Comparison of ENCODE assay signal across 10 cellular contexts in the genomic region with DNA sequence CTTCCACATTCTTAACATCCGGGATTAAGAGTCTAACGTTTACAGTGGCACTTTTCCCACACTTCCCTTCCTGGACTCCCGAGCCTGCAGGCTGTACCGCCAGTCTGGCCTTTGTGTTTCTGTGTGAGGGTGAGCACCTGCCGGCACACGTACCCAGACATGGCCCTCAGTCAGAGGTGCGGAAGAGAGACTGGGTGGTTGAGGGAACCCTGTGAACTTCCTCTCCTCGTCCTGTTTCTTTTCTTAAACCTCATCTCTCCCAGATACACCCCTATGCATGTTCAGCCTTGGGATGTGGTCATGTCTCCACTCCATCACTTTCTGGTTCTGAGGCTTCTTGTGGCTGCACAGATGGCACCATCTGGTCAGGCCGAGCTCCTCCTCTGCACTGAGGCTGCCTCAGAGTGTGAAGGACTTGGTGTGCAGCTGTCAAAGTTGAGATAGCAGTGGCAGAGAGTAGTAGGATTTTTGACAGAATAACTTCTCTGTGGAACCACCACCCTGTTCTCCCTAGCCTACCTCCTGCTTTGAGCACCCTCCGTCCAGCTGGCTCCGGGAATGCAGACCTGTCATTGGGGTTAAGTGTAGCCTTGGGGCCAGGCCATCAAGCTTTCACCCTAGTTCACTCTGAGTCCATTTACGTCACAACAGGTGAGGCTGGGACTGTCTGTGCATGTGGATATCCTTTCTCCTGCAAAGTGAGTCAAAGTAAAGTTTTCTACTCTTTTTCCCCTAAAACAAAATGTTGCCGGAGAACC. TPM values are rescaled to one million over a fixed set of nuclear protein-coding genes. Genes with fewer than 3 reads are reported as not detected.
DNase-seq lines count a peak whose midpoint lies in the region; ATAC-seq, FAIRE-seq and TF ChIP-seq lines count a peak whose summit lies in the region.
"Had no signal": no experiment of that assay in that cellular context is flagged by ENCODE, and none has a peak within 500 bp of the region (broad histone marks: within the 10 kb centered on the region; RNA-seq: fewer than 3 reads in every experiment).

No MANE protein-coding gene starts in this region.

- no peak overlapping the region for H3K27ac ChIP-seq in astrocyte (ENCODE audit: low read depth, low read length)
- peak overlapping the region; percentile 19 for H3K27ac ChIP-seq in thymus (ENCODE audit: low read depth)

- no peaks in the 10 kb centered on the region for H3K79me2 ChIP-seq in astrocyte (ENCODE audit: insufficient read depth, low read length)

- H3K36me3 ChIP-seq in astrocyte (ENCODE audit: insufficient read depth, low read length), result no peaks in the 10 kb centered on the region
- H3K36me3 ChIP-seq in thymus (ENCODE audit: control insufficient read depth, insufficient read depth), result no peaks in the 10 kb centered on the region
- H3K36me3 ChIP-seq: MG63 had no signal

- peak; percentile 51 for ATAC-seq in activated naive CD8-positive, alpha-beta T cell treated with anti-CD3 and anti-CD28 coated beads, Interleukin-2, amount 10 ng/mL, durations not matched to agents 7 days and 5 days (ENCODE audit: low read depth)
- ATAC-seq in activated naive CD8-positive, alpha-beta T cell treated with anti-CD3 and anti-CD28 coated beads, Interleukin-2, amount 50 U/mL, for 24 hours, result no peak
- peak; percentile 45 for ATAC-seq in HG03135 (IDR thresholded peaks at IDR 0.05; ENCODE audit: unreplicated experiment)

- H3K4me1 Mint-ChIP-seq in activated naive CD8-positive, alpha-beta T cell treated with anti-CD3 and anti-CD28 coated beads, Interleukin-2, amount 10 ng/mL, durations not matched to agents 7 days and 5 days, result peaks cover 9% of the 10 kb centered on the region
- peaks cover 7% of the 10 kb centered on the region for H3K4me1 Mint-ChIP-seq in activated naive CD8-positive, alpha-beta T cell treated with anti-CD3 and anti-CD28 coated beads, Interleukin-2, amount 50 U/mL, for 24 hours
- H3K4me1 Mint-ChIP-seq in astrocyte (ENCODE audit: low read depth, unreplicated experiment), result peaks cover 12% of the 10 kb centered on the region

- no peak overlapping the region for H2AFZ ChIP-seq in astrocyte (ENCODE audit: low read depth, low read length)

- H3K9me3 Mint-ChIP-seq in activated naive CD8-positive, alpha-beta T cell treated with anti-CD3 and anti-CD28 coated beads, Interleukin-2, amount 10 ng/mL, durations not matched to agents 7 days and 5 days, result no peaks in the 10 kb centered on the region
- H3K9me3 Mint-ChIP-seq in activated naive CD8-positive, alpha-beta T cell treated with anti-CD3 and anti-CD28 coated beads, Interleukin-2, amount 50 U/mL, for 24 hours, result no peaks in the 10 kb centered on the region
- no peaks in the 10 kb centered on the region for H3K9me3 Mint-ChIP-seq in astrocyte (ENCODE audit: unreplicated experiment)

- no peak overlapping the region for H3K4me3 ChIP-seq in astrocyte (ENCODE audit: insufficient read depth, low read depth, low read length)
- H3K4me3 ChIP-seq in thymus (ENCODE audit: low read length), result no peak overlapping the region
- H3K4me3 ChIP-seq: MG63 had no signal

- H3K9ac ChIP-seq in astrocyte (ENCODE audit: low read length), result peak overlapping the region; percentile 3

- no peaks in the 10 kb centered on the region for H3K27me3 ChIP-seq in astrocyte (ENCODE audit: insufficient read depth, low read length)
- no peaks in the 10 kb centered on the region for H3K27me3 ChIP-seq in thymus (ENCODE audit: control insufficient read depth, insufficient read depth)
- H3K27me3 ChIP-seq: MG63 had no signal

- H3K4me1 ChIP-seq in astrocyte (ENCODE audit: insufficient read depth, low read length), result peaks cover 10% of the 10 kb centered on the region
- peaks cover 6% of the 10 kb centered on the region for H3K4me1 ChIP-seq in thymus (ENCODE audit: control insufficient read depth, insufficient read depth, low read length)

- TF ChIP-seq CTCF in astrocyte (IDR thresholded peaks at IDR 0.05; ENCODE audit: insufficient read depth, low read depth, low read length), result no peak

- no peaks in the 10 kb centered on the region for H3K27me3 Mint-ChIP-seq in activated naive CD8-positive, alpha-beta T cell treated with anti-CD3 and anti-CD28 coated beads, Interleukin-2, amount 10 ng/mL, durations not matched to agents 7 days and 5 days
- peaks cover 2% of the 10 kb centered on the region for H3K27me3 Mint-ChIP-seq in activated naive CD8-positive, alpha-beta T cell treated with anti-CD3 and anti-CD28 coated beads, Interleukin-2, amount 50 U/mL, for 24 hours
- H3K27me3 Mint-ChIP-seq in astrocyte (ENCODE audit: low read depth, unreplicated experiment), result peaks cover 11% of the 10 kb centered on the region

- H3K9me3 ChIP-seq in astrocyte (ENCODE audit: insufficient read depth, low read depth, low read length), result no peaks in the 10 kb centered on the region
- no peaks in the 10 kb centered on the region for H3K9me3 ChIP-seq in thymus (ENCODE audit: control insufficient read depth)
- H3K9me3 ChIP-seq: MG63 had no signal

- H4K20me1 ChIP-seq in astrocyte (ENCODE audit: insufficient read depth, low read length), result no peaks in the 10 kb centered on the region

- no peaks in the 10 kb centered on the region for H3K36me3 Mint-ChIP-seq in activated naive CD8-positive, alpha-beta T cell treated with anti-CD3 and anti-CD28 coated beads, Interleukin-2, amount 10 ng/mL, durations not matched to agents 7 days and 5 days
- H3K36me3 Mint-ChIP-seq in activated naive CD8-positive, alpha-beta T cell treated with anti-CD3 and anti-CD28 coated beads, Interleukin-2, amount 50 U/mL, for 24 hours (ENCODE audit: low read depth), result no peaks in the 10 kb centered on the region
- H3K36me3 Mint-ChIP-seq in astrocyte (ENCODE audit: low read depth, unreplicated experiment), result peaks cover 12% of the 10 kb centered on the region

- H3K27ac Mint-ChIP-seq in activated naive CD8-positive, alpha-beta T cell treated with anti-CD3 and anti-CD28 coated beads, Interleukin-2, amount 10 ng/mL, durations not matched to agents 7 days and 5 days, result no peak overlapping the region
- H3K27ac Mint-ChIP-seq in activated naive CD8-positive, alpha-beta T cell treated with anti-CD3 and anti-CD28 coated beads, Interleukin-2, amount 50 U/mL, for 24 hours, result no peak overlapping the region
- peak overlapping the region; percentile 77 for H3K27ac Mint-ChIP-seq in astrocyte (ENCODE audit: unreplicated experiment)

- 33% methylated on average over 13 of the region's 13 CpGs for WGBS in thymus

- FAIRE-seq in astrocyte (lab: Jason Lieb, UNC), result no peak
- FAIRE-seq: islet of Langerhans had no signal

- POLR2A ChIA-PET in activated naive CD8-positive, alpha-beta T cell treated with anti-CD3 and anti-CD28 coated beads, Interleukin-2, amount 10 ng/mL, durations not matched to agents 7 days and 5 days (lab: Charles Lee), result no interaction called here

- no peak for DNase-seq in activated naive CD8-positive, alpha-beta T cell treated with anti-CD3 and anti-CD28 coated beads, Interleukin-2, amount 10 ng/mL, durations not matched to agents 7 days and 5 days
- DNase-seq in activated naive CD8-positive, alpha-beta T cell treated with anti-CD3 and anti-CD28 coated beads, Interleukin-2, amount 50 U/mL, for 24 hours, result no peak
- DNase-seq in astrocyte (ENCODE audit: low read depth) (no peak), iPS-NIHi11 (ENCODE audit: low spot score) (no peak), hepatic stellate cell (ENCODE audit: low spot score) (no peak)
- DNase-seq in activated CD8-positive, alpha-beta memory T cell treated with anti-CD3 and anti-CD28 coated beads, Interleukin-2, amount 50 U/mL, for 4 hours, result no peak

- H3K4me3 Mint-ChIP-seq in activated naive CD8-positive, alpha-beta T cell treated with anti-CD3 and anti-CD28 coated beads, Interleukin-2, amount 10 ng/mL, durations not matched to agents 7 days and 5 days, result no peak overlapping the region
- H3K4me3 Mint-ChIP-seq in activated naive CD8-positive, alpha-beta T cell treated with anti-CD3 and anti-CD28 coated beads, Interleukin-2, amount 50 U/mL, for 24 hours, result no peak overlapping the region
- H3K4me3 Mint-ChIP-seq in astrocyte (ENCODE audit: unreplicated experiment), result no peak overlapping the region

- no peak overlapping the region for H3K4me2 ChIP-seq in astrocyte (ENCODE audit: low read length)

RNA-seq across cellular contexts. Expression of gene VASH2, which starts 31.4 kb away (rescaled TPM):
- under 1 TPM in 1 of 2 experiments, not detected in 1; 0.08 TPM for total RNA-seq in activated naive CD8-positive, alpha-beta T cell treated with anti-CD3 and anti-CD28 coated beads, Interleukin-2, amount 10 ng/mL, durations not matched to agents 7 days and 5 days
- 7.1 and 10.0 TPM in 2 replicates for total RNA-seq in astrocyte
- 0.82 TPM for polyA plus RNA-seq in thymus

RNA-seq across cellular contexts. Expression of gene ANGEL2, which starts 33.9 kb away (rescaled TPM):
- total RNA-seq in activated naive CD8-positive, alpha-beta T cell treated with anti-CD3 and anti-CD28 coated beads, Interleukin-2, amount 10 ng/mL, durations not matched to agents 7 days and 5 days, result 10 to 100 TPM; 59.9 to 63.8 TPM
- 21.4 and 21.6 TPM in 2 replicates for total RNA-seq in astrocyte
- 35.6 TPM for polyA plus RNA-seq in thymus
